9 cellular contexts compared by ENCODE assay signal in genomic region chr9:89536145-89536574, GRCh38. TPM values are rescaled to one million over a fixed set of nuclear protein-coding genes. Genes with fewer than 3 reads are reported as not detected.
DNase-seq lines count a peak whose midpoint lies in the region; ATAC-seq and TF ChIP-seq lines count a peak whose summit lies in the region.
"Had no signal": no experiment of that assay in that cellular context is flagged by ENCODE, and none has a peak within 500 bp of the region (broad histone marks: within the 10 kb centered on the region; RNA-seq: fewer than 3 reads in every experiment).

No MANE protein-coding gene starts in this region.

- POLR2A ChIA-PET in OCI-LY7 (lab: Charles Lee) = interaction anchor here (1.4 kb wide), 1 partner anchor 13 kb away, joined by 3 read pairs; no protein-coding TSS in a partner anchor

- peak overlapping the region; percentile 42; the same call in 1 of the 2 replicates for H2AFZ ChIP-seq in OCI-LY7 (ENCODE audit: low read length)

- no peak overlapping the region for H3K27ac ChIP-seq in OCI-LY7 (ENCODE audit: low read depth, low read length, poor library complexity, severe bottlenecking)
- H3K27ac ChIP-seq in neutrophil = peak overlapping the region; percentile 95
- H3K27ac ChIP-seq: pancreas had no signal

- no TSS peak for BruUV-seq in OCI-LY7 (replicated peaks; lab: Mats Ljungman, UMichigan)

- DNase-seq in OCI-LY7 (ENCODE audit: low spot score) (no peak), NCI-H2029 treated with DMSO at 0.1 percent for 48 hours (lab: John Stamatoyannopoulos, UW) (no peak), mesothelial cell of epicardium (ENCODE audit: low spot score in 2 of 2, unreplicated experiment in 2 of 2) (no peak)
- DNase-seq: NCI-H1105 treated with DMSO at 0.1 percent for 48 hours, pancreas had no signal

- H3K9me3 Mint-ChIP-seq in mesothelial cell of epicardium = no peaks in the 10 kb centered on the region

- H3K9me3 ChIP-seq in OCI-LY7 (ENCODE audit: low read length) = no peaks in the 10 kb centered on the region
- no peaks in the 10 kb centered on the region for H3K9me3 ChIP-seq in neutrophil
- H3K9me3 ChIP-seq: pancreas had no signal

- H3K36me3 ChIP-seq in OCI-LY7 (ENCODE audit: insufficient read depth, low read length) (no peaks in the 10 kb centered on the region), neutrophil (no peaks in the 10 kb centered on the region)
- H3K36me3 ChIP-seq: pancreas had no signal

- no peaks in the 10 kb centered on the region for H3K9me2 ChIP-seq in OCI-LY7 (ENCODE audit: insufficient read depth, low read length)

- H3K27ac Mint-ChIP-seq in mesothelial cell of epicardium = no peak overlapping the region

- H3K4me1 Mint-ChIP-seq in mesothelial cell of epicardium = peaks cover 13% of the 10 kb centered on the region

- no peaks in the 10 kb centered on the region for H4K20me1 ChIP-seq in OCI-LY7 (ENCODE audit: insufficient read depth, low read length)

- CTCF ChIA-PET in OCI-LY7 (lab: Charles Lee; ENCODE audit: unreplicated experiment) = no interaction called here

- peak overlapping the region; percentile 12; the same call in 1 of the 2 replicates for H3K4me2 ChIP-seq in OCI-LY7 (ENCODE audit: low read length)

- ATAC-seq in GM18519 (IDR thresholded peaks at IDR 0.05; ENCODE audit: low FRiP score, unreplicated experiment) (peak; percentile 44), GM21723 (IDR thresholded peaks at IDR 0.05; ENCODE audit: unreplicated experiment) (peak; percentile 65), GM18517 (IDR thresholded peaks at IDR 0.05; ENCODE audit: unreplicated experiment) (no peak)
- ATAC-seq: pancreas had no signal

- H3K27me3 Mint-ChIP-seq in mesothelial cell of epicardium (ENCODE audit: low read depth) = no peaks in the 10 kb centered on the region

- H3K4me3 ChIP-seq in OCI-LY7 (ENCODE audit: low read depth, low read length, poor library complexity, severe bottlenecking) (no peak overlapping the region), neutrophil (ENCODE audit: low read depth in 1 of 2, low read length in 1 of 2) (peak overlapping the region; percentile 38 to 40)
- H3K4me3 ChIP-seq: pancreas had no signal

- no peaks in the 10 kb centered on the region for H3K79me2 ChIP-seq in OCI-LY7 (ENCODE audit: insufficient read depth, low read depth, low read length)

- peaks cover 25% of the 10 kb centered on the region for H3K4me1 ChIP-seq in OCI-LY7 (ENCODE audit: insufficient read depth, low read length, poor library complexity, severe bottlenecking)
- peaks cover 58 to 71% of the 10 kb centered on the region in 2 experiments for H3K4me1 ChIP-seq in neutrophil (ENCODE audit: control insufficient read depth in 1 of 2, insufficient read depth in 1 of 2, low read depth in 1 of 2, low read length in 1 of 2)
- H3K4me1 ChIP-seq: pancreas had no signal

- no peak for TF ChIP-seq CTCF in OCI-LY7 (conservative IDR thresholded peaks at IDR 0.05; ENCODE audit: low read length)
- TF ChIP-seq CTCF in neutrophil (IDR thresholded peaks at IDR 0.05) = no peak
- TF ChIP-seq CTCF in mesothelial cell of epicardium (IDR thresholded peaks at IDR 0.05; ENCODE audit: unreplicated experiment) = no peak

- H3K27me3 ChIP-seq in neutrophil = no peaks in the 10 kb centered on the region
- H3K27me3 ChIP-seq: pancreas had no signal

- intact Hi-C loops in OCI-LY7 (cut with micrococcal nuclease; ENCODE audit: unreplicated experiment) = no loop called here

- no peaks in the 10 kb centered on the region for H3K36me3 Mint-ChIP-seq in mesothelial cell of epicardium

- no peak overlapping the region for H3K4me3 Mint-ChIP-seq in mesothelial cell of epicardium

RNA-seq across cellular contexts. Expression of gene SEMA4D, which starts 38.2 kb away (rescaled TPM):
- 28.5 and 33.7 TPM in 2 replicates for total RNA-seq in OCI-LY7 (2014; rRNA removed; shearing (Covaris generic))
- 52.8 and 60.5 TPM in 2 replicates for total RNA-seq in OCI-LY7 (2022)
- total RNA-seq in mesothelial cell of epicardium = 41.8 to 44.7 TPM (median 42.7 TPM) in 3 replicates
